ENCODE assay signal across 17 cellular contexts in genomic region chr1:101089608-101090007, GRCh38.
"Had no signal": no experiment of that assay in that cellular context is flagged by ENCODE, and none has a peak within 500 bp of the region (broad histone marks: within the 10 kb centered on the region; RNA-seq: fewer than 3 reads in every experiment).

No MANE protein-coding gene starts in this region.

- H3K9me3 ChIP-seq: gastroesophageal sphincter, prostate gland, tibial artery had no signal

- H3K27ac ChIP-seq: cardiac muscle cell, gastroesophageal sphincter, prostate gland, skin epidermis, tibial artery, VCaP had no signal

- H3K36me3 ChIP-seq: cardiac muscle cell, gastroesophageal sphincter, prostate gland, tibial artery had no signal

- H3K4me3 ChIP-seq: cardiac muscle cell, gastroesophageal sphincter, lung, prostate gland, skin epidermis, tibial artery had no signal

- H3K27me3 ChIP-seq: cardiac muscle cell, gastroesophageal sphincter, tibial artery had no signal

- H3K27ac Mint-ChIP-seq: mesothelial cell of epicardium had no signal

- FAIRE-seq: endometrium, urothelium cell line had no signal

- H3K4me3 Mint-ChIP-seq: mesothelial cell of epicardium had no signal

- DNase-seq: activated CD4-positive, alpha-beta T cell treated with anti-CD3 and anti-CD28 coated beads for 1 hour; activated CD4-positive, alpha-beta T cell treated with anti-CD3 and anti-CD28 coated beads, Interleukin-2, amount 50 U/mL, for 48 hours; islet precursor cell; right cardiac atrium; stimulated activated CD4-positive, alpha-beta T cell treated with anti-CD3 and anti-CD28 coated beads, Interleukin-4, amount 100 ng/mL, for 24 hours; stimulated activated naive CD4-positive, alpha-beta T cell; T-helper 9 cell; tibial artery had no signal

- H3K4me1 ChIP-seq: gastroesophageal sphincter, prostate gland, tibial artery had no signal
